1 cellular context compared by ENCODE assay signal in the genomic region with DNA sequence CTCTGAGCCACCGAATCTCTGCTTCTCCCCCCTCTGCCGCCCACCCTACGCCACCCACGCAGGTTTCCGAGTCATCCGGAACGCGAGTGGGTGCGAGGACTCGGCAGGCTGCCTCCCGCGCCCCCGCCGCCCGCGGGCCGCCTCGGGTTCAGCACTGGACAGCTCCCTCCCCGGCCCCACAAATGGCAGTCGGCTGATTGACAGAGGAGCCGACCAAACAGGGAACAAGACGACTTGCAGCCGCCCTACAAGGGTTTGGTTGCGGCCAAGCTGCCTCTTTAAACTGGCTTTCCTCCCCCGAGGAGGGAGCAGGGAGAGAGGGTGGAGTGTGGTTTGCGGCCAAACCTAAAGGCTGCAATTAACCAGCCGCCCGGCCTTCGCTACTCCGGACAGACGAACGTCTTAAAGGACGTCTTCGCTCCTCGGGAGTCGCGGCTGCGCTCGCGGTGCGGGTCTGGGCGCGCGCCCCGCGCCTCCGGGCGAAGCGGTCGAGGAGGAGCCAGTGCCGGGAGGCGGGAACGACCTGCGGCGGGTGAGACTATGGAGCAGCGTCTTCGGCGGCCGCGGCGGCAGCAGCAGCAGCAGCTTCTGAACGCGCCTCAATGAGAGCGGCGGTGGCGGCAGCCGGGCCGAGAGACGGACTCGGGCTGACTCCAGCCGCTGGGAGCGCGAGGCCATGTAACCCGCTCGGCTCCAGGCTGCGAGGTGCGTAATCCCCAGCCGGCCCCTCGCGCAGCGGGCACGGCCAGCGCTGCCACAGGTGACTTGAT.
A peak's percentile ranks its signal among the peaks of the same experiment; 100 is the strongest.
TF ChIP-seq lines count a peak whose summit lies in the region.

A gene with protein sequence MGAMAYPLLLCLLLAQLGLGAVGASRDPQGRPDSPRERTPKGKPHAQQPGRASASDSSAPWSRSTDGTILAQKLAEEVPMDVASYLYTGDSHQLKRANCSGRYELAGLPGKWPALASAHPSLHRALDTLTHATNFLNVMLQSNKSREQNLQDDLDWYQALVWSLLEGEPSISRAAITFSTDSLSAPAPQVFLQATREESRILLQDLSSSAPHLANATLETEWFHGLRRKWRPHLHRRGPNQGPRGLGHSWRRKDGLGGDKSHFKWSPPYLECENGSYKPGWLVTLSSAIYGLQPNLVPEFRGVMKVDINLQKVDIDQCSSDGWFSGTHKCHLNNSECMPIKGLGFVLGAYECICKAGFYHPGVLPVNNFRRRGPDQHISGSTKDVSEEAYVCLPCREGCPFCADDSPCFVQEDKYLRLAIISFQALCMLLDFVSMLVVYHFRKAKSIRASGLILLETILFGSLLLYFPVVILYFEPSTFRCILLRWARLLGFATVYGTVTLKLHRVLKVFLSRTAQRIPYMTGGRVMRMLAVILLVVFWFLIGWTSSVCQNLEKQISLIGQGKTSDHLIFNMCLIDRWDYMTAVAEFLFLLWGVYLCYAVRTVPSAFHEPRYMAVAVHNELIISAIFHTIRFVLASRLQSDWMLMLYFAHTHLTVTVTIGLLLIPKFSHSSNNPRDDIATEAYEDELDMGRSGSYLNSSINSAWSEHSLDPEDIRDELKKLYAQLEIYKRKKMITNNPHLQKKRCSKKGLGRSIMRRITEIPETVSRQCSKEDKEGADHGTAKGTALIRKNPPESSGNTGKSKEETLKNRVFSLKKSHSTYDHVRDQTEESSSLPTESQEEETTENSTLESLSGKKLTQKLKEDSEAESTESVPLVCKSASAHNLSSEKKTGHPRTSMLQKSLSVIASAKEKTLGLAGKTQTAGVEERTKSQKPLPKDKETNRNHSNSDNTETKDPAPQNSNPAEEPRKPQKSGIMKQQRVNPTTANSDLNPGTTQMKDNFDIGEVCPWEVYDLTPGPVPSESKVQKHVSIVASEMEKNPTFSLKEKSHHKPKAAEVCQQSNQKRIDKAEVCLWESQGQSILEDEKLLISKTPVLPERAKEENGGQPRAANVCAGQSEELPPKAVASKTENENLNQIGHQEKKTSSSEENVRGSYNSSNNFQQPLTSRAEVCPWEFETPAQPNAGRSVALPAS (N-terminal part only) (plus strand): TSS at position 541 of the 770 bp plus-strand sequence. CDS start 420 bp downstream, outside the sequence.

TF ChIP-seq in HEK293, 187 proteins besides CTCF, POLR2A, EP300 and RAD21 (continued from another document and continues in another):
- TF ChIP-seq, protein P1, sequence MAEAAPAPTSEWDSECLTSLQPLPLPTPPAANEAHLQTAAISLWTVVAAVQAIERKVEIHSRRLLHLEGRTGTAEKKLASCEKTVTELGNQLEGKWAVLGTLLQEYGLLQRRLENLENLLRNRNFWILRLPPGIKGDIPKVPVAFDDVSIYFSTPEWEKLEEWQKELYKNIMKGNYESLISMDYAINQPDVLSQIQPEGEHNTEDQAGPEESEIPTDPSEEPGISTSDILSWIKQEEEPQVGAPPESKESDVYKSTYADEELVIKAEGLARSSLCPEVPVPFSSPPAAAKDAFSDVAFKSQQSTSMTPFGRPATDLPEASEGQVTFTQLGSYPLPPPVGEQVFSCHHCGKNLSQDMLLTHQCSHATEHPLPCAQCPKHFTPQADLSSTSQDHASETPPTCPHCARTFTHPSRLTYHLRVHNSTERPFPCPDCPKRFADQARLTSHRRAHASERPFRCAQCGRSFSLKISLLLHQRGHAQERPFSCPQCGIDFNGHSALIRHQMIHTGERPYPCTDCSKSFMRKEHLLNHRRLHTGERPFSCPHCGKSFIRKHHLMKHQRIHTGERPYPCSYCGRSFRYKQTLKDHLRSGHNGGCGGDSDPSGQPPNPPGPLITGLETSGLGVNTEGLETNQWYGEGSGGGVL (tag by site-specific recombination; IDR thresholded peaks at IDR 0.05), result peak; percentile 93
- TF ChIP-seq, protein P2, sequence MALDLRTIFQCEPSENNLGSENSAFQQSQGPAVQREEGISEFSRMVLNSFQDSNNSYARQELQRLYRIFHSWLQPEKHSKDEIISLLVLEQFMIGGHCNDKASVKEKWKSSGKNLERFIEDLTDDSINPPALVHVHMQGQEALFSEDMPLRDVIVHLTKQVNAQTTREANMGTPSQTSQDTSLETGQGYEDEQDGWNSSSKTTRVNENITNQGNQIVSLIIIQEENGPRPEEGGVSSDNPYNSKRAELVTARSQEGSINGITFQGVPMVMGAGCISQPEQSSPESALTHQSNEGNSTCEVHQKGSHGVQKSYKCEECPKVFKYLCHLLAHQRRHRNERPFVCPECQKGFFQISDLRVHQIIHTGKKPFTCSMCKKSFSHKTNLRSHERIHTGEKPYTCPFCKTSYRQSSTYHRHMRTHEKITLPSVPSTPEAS (tag by site-specific recombination; IDR thresholded peaks at IDR 0.05), result no peak
- TF ChIP-seq TRIM28 (IDR thresholded peaks at IDR 0.05; ENCODE audit: borderline replicate concordance, low read length), result no peak
- TF ChIP-seq, protein P3, sequence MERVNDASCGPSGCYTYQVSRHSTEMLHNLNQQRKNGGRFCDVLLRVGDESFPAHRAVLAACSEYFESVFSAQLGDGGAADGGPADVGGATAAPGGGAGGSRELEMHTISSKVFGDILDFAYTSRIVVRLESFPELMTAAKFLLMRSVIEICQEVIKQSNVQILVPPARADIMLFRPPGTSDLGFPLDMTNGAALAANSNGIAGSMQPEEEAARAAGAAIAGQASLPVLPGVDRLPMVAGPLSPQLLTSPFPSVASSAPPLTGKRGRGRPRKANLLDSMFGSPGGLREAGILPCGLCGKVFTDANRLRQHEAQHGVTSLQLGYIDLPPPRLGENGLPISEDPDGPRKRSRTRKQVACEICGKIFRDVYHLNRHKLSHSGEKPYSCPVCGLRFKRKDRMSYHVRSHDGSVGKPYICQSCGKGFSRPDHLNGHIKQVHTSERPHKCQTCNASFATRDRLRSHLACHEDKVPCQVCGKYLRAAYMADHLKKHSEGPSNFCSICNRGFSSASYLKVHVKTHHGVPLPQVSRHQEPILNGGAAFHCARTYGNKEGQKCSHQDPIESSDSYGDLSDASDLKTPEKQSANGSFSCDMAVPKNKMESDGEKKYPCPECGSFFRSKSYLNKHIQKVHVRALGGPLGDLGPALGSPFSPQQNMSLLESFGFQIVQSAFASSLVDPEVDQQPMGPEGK (tag by site-specific recombination; IDR thresholded peaks at IDR 0.05), result peak; percentile 86
- TF ChIP-seq ZBTB8A (tag by site-specific recombination; IDR thresholded peaks at IDR 0.05), result peak; percentile 69
- TF ChIP-seq ZNF600 (tag by site-specific recombination; IDR thresholded peaks at IDR 0.05), result peak; percentile 67
- TF ChIP-seq YY2 (tag by site-specific recombination; IDR thresholded peaks at IDR 0.05), result peak; percentile 51
- TF ChIP-seq, protein P4, sequence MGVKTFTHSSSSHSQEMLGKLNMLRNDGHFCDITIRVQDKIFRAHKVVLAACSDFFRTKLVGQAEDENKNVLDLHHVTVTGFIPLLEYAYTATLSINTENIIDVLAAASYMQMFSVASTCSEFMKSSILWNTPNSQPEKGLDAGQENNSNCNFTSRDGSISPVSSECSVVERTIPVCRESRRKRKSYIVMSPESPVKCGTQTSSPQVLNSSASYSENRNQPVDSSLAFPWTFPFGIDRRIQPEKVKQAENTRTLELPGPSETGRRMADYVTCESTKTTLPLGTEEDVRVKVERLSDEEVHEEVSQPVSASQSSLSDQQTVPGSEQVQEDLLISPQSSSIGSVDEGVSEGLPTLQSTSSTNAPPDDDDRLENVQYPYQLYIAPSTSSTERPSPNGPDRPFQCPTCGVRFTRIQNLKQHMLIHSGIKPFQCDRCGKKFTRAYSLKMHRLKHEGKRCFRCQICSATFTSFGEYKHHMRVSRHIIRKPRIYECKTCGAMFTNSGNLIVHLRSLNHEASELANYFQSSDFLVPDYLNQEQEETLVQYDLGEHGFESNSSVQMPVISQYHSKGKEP (tag by site-specific recombination; IDR thresholded peaks at IDR 0.05), result peak; percentile 51; the same call in 1 of the 2 replicates
- TF ChIP-seq, protein P5, sequence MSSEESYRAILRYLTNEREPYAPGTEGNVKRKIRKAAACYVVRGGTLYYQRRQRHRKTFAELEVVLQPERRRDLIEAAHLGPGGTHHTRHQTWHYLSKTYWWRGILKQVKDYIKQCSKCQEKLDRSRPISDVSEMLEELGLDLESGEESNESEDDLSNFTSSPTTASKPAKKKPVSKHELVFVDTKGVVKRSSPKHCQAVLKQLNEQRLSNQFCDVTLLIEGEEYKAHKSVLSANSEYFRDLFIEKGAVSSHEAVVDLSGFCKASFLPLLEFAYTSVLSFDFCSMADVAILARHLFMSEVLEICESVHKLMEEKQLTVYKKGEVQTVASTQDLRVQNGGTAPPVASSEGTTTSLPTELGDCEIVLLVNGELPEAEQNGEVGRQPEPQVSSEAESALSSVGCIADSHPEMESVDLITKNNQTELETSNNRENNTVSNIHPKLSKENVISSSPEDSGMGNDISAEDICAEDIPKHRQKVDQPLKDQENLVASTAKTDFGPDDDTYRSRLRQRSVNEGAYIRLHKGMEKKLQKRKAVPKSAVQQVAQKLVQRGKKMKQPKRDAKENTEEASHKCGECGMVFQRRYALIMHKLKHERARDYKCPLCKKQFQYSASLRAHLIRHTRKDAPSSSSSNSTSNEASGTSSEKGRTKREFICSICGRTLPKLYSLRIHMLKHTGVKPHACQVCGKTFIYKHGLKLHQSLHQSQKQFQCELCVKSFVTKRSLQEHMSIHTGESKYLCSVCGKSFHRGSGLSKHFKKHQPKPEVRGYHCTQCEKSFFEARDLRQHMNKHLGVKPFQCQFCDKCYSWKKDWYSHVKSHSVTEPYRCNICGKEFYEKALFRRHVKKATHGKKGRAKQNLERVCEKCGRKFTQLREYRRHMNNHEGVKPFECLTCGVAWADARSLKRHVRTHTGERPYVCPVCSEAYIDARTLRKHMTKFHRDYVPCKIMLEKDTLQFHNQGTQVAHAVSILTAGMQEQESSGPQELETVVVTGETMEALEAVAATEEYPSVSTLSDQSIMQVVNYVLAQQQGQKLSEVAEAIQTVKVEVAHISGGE (tag by site-specific recombination; conservative IDR thresholded peaks at IDR 0.05; ENCODE audit: low read depth), result no peak
- TF ChIP-seq ZFHX2 (tag by site-specific recombination; conservative IDR thresholded peaks at IDR 0.05), result peak; percentile 100
- TF ChIP-seq ZNF391 (tag by site-specific recombination; IDR thresholded peaks at IDR 0.05; ENCODE audit: borderline replicate concordance, low read depth), result peak; percentile 70; the same call in 1 of the 2 replicates
- TF ChIP-seq, protein P6, sequence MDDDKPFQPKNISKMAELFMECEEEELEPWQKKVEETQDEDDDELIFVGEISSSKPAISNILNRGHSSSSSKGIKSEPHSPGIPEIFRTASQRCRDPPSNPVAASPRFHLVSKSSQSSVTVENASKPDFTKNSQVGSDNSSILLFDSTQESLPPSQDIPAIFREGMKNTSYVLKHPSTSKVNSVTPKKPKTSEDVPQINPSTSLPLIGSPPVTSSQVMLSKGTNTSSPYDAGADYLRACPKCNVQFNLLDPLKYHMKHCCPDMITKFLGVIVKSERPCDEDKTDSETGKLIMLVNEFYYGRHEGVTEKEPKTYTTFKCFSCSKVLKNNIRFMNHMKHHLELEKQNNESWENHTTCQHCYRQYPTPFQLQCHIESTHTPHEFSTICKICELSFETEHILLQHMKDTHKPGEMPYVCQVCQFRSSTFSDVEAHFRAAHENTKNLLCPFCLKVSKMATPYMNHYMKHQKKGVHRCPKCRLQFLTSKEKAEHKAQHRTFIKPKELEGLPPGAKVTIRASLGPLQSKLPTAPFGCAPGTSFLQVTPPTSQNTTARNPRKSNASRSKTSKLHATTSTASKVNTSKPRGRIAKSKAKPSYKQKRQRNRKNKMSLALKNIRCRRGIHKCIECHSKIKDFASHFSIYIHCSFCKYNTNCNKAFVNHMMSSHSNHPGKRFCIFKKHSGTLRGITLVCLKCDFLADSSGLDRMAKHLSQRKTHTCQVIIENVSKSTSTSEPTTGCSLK (tag by site-specific recombination; IDR thresholded peaks at IDR 0.05), result no peak
- TF ChIP-seq, protein P7, sequence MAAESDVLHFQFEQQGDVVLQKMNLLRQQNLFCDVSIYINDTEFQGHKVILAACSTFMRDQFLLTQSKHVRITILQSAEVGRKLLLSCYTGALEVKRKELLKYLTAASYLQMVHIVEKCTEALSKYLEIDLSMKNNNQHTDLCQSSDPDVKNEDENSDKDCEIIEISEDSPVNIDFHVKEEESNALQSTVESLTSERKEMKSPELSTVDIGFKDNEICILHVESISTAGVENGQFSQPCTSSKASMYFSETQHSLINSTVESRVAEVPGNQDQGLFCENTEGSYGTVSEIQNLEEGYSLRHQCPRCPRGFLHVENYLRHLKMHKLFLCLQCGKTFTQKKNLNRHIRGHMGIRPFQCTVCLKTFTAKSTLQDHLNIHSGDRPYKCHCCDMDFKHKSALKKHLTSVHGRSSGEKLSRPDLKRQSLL (tag by site-specific recombination; IDR thresholded peaks at IDR 0.05), result peak; percentile 9; the same call in 1 of the 2 replicates
- TF ChIP-seq ZSCAN30 (tag by site-specific recombination; IDR thresholded peaks at IDR 0.05), result 0 out of 2 replicates have a peak, but pooled peaks have one; percentile 25
- TF ChIP-seq ZNF776 (tag by site-specific recombination; IDR thresholded peaks at IDR 0.05; ENCODE audit: borderline replicate concordance), result no peak
- TF ChIP-seq, protein P8, sequence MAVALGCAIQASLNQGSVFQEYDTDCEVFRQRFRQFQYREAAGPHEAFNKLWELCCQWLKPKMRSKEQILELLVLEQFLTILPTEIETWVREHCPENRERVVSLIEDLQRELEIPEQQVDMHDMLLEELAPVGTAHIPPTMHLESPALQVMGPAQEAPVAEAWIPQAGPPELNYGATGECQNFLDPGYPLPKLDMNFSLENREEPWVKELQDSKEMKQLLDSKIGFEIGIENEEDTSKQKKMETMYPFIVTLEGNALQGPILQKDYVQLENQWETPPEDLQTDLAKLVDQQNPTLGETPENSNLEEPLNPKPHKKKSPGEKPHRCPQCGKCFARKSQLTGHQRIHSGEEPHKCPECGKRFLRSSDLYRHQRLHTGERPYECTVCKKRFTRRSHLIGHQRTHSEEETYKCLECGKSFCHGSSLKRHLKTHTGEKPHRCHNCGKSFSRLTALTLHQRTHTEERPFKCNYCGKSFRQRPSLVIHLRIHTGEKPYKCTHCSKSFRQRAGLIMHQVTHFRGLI (tag by site-specific recombination; IDR thresholded peaks at IDR 0.05), result peak; percentile 66
- peak; percentile 53 for TF ChIP-seq ZNF24 (tag by site-specific recombination; IDR thresholded peaks at IDR 0.05)
- TF ChIP-seq, protein P9, sequence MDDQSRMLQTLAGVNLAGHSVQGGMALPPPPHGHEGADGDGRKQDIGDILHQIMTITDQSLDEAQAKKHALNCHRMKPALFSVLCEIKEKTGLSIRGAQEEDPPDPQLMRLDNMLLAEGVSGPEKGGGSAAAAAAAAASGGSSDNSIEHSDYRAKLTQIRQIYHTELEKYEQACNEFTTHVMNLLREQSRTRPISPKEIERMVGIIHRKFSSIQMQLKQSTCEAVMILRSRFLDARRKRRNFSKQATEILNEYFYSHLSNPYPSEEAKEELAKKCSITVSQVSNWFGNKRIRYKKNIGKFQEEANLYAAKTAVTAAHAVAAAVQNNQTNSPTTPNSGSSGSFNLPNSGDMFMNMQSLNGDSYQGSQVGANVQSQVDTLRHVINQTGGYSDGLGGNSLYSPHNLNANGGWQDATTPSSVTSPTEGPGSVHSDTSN (CRISPR knock-in tag; IDR thresholded peaks at IDR 0.05), result peak; percentile 99
- no peak for TF ChIP-seq MYNN (tag by site-specific recombination; IDR thresholded peaks at IDR 0.05; ENCODE audit: borderline replicate concordance)
- TF ChIP-seq ZNF10 (tag by site-specific recombination; IDR thresholded peaks at IDR 0.05), result no peak
- peak; percentile 99 for TF ChIP-seq EGR2 (tag by site-specific recombination; IDR thresholded peaks at IDR 0.05; ENCODE audit: low read depth)
- no peak for TF ChIP-seq ZNF843 (tag by site-specific recombination; IDR thresholded peaks at IDR 0.05)
- no peak for TF ChIP-seq GLI4 (tag by site-specific recombination; IDR thresholded peaks at IDR 0.05)
- TF ChIP-seq ZBTB20 (tag by site-specific recombination; IDR thresholded peaks at IDR 0.05), result peak; percentile 76; the same call in 1 of the 2 replicates
- TF ChIP-seq SP2 (tag by site-specific recombination; IDR thresholded peaks at IDR 0.05), result peak; percentile 89
- peak; percentile 72 for TF ChIP-seq ZFP37 (tag by site-specific recombination; IDR thresholded peaks at IDR 0.05)
- TF ChIP-seq ZNF341 (tag by site-specific recombination; IDR thresholded peaks at IDR 0.05; ENCODE audit: low read depth), result peak; percentile 85
- no peak for TF ChIP-seq ZNF560 (tag by site-specific recombination; IDR thresholded peaks at IDR 0.05; ENCODE audit: borderline replicate concordance)
